ENCODE assay signal across 25 cellular contexts in the genomic region with DNA sequence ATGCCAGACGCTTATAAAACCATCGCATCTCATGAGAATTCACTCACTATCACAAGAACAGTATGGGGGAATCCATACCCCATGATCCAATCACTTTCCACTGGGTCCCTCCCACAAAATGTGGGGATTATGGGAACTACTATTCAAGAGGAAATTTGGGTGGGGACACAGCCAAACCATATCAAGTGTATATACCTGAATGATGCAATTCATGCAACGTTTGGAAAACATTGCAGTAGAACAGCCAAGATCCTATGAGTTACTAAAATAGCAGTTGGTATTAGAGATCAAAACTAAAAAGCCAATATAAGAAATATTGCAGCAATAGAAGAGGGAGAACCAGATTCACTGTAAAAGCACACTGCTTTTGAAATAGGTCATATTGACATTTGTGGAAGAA.
"Had no signal": no experiment of that assay in that cellular context is flagged by ENCODE, and none has a peak within 500 bp of the region (broad histone marks: within the 10 kb centered on the region; RNA-seq: fewer than 3 reads in every experiment).

No MANE protein-coding gene starts in this region.

- H3K27me3 ChIP-seq: neutrophil, ovary, right lobe of liver, sigmoid colon, stomach, thyroid gland, tibial nerve, upper lobe of left lung, vagina had no signal

- FAIRE-seq: small intestine, urothelium cell line had no signal

- H3K36me3 ChIP-seq: neutrophil, ovary, right lobe of liver, sigmoid colon, stomach, thoracic aorta, thyroid gland, tibial nerve, upper lobe of left lung, vagina had no signal

- H3K4me3 ChIP-seq: ovary, psoas muscle, right lobe of liver, sigmoid colon, stomach, thoracic aorta, thyroid gland, tibial nerve, upper lobe of left lung, vagina had no signal

- H3K79me2 ChIP-seq: parathyroid adenoma had no signal

- H3K9me3 ChIP-seq: neutrophil, ovary, psoas muscle, right lobe of liver, sigmoid colon, stomach, thoracic aorta, thyroid gland, tibial nerve, upper lobe of left lung, vagina had no signal

- H3K27ac ChIP-seq: neutrophil, ovary, parathyroid adenoma, psoas muscle, right lobe of liver, sigmoid colon, stomach, thoracic aorta, thyroid gland, tibial nerve, upper lobe of left lung, vagina had no signal

- H2AFZ ChIP-seq: parathyroid adenoma had no signal

- H3K4me1 ChIP-seq: parathyroid adenoma, psoas muscle, right lobe of liver, sigmoid colon, stomach, thyroid gland, tibial nerve, upper lobe of left lung, vagina had no signal

- DNase-seq: nephron progenitor cell; occipital lobe; ovary; posterior cingulate gyrus; psoas muscle; right cardiac atrium; right lobe of liver; sigmoid colon; small intestine; stimulated activated CD4-positive, alpha-beta T cell treated with anti-CD3 and anti-CD28 coated beads, Interleukin-15, amount 100 ng/mL, for 24 hours; stimulated activated CD4-positive, alpha-beta T cell treated with anti-CD3 and anti-CD28 coated beads, Interleukin-2, amount 100 ng/mL, for 24 hours; stimulated activated CD4-positive, alpha-beta T cell treated with anti-CD3 and anti-CD28 coated beads, Interleukin-2, amount 100 ng/mL, for 48 hours; stimulated activated CD4-positive, alpha-beta T cell treated with anti-CD3 and anti-CD28 coated beads, Interleukin-4, amount 100 ng/mL, for 24 hours; stimulated activated naive B cell treated with anti-CD40 and anti-IgM and Interleukin-4, amounts not matched to agents 10 μg/mL and 1 μg/mL and 100 μg/mL, for 72 hours; stimulated activated naive CD4-positive, alpha-beta T cell treated with Interleukin-2 at 50 U/mL for 16 hours; stomach; thyroid gland; trophoblast cell; upper lobe of left lung had no signal
